In genomic region chr6:55276745-55277627, GRCh38 we compare ENCODE assay signal across 8 cellular contexts. TPM values are rescaled to one million over a fixed set of nuclear protein-coding genes. Genes with fewer than 3 reads are reported as not detected.
DNase-seq lines count a peak whose midpoint lies in the region; ATAC-seq, FAIRE-seq and TF ChIP-seq lines count a peak whose summit lies in the region.

No MANE protein-coding gene starts in this region.

- TF ChIP-seq CTCF in GM13977 (IDR thresholded peaks at IDR 0.05; ENCODE audit: extremely low read depth, insufficient read depth, missing control alignments) (peak; percentile 66), bronchial epithelial cell (IDR thresholded peaks at IDR 0.05; ENCODE audit: insufficient read depth, low read length, severe bottlenecking) (peak; percentile 64)

- H3K4me3 Mint-ChIP-seq in activated T-helper 1 cell treated with anti-CD3 and anti-CD28 coated beads, Interleukin-12 subunit alpha, Interleukin-12 subunit beta, Interleukin-2, Interleukin-4 antibody, amounts not matched to agents 30 ng/mL and 10 ng/mL and 1 ng/mL, durations not matched to agents 14 hours and 24 hours and 36 hours, result no peak overlapping the region

- in situ Hi-C loops in GM13977 (cut with MboI; ENCODE audit: low pct_unique_long_range_greater_than_20kb, low sequenced_read_pairs, unreplicated experiment), result no loop called here

- H3K36me3 Mint-ChIP-seq in activated T-helper 1 cell treated with anti-CD3 and anti-CD28 coated beads, Interleukin-12 subunit alpha, Interleukin-12 subunit beta, Interleukin-2, Interleukin-4 antibody, amounts not matched to agents 30 ng/mL and 10 ng/mL and 1 ng/mL, durations not matched to agents 14 hours and 24 hours and 36 hours (ENCODE audit: low read depth), result no peaks in the 10 kb centered on the region

- no peak overlapping the region for H2AFZ ChIP-seq in ACC112 (ENCODE audit: low read length, unreplicated experiment)

- H3K27me3 ChIP-seq in ACC112 (ENCODE audit: insufficient read depth, low read length), result peaks cover 8% of the 10 kb centered on the region; the same call in 1 of the 2 replicates
- no peaks in the 10 kb centered on the region for H3K27me3 ChIP-seq in bronchial epithelial cell (ENCODE audit: control insufficient read depth, insufficient read depth, low read length)

- peak overlapping the region; percentile 33 for H3K4me3 ChIP-seq in ACC112 (ENCODE audit: low read depth, low read length)
- no peak overlapping the region for H3K4me3 ChIP-seq in bronchial epithelial cell (ENCODE audit: low read depth, low read length)

- no peaks in the 10 kb centered on the region for H3K27me3 Mint-ChIP-seq in activated T-helper 1 cell treated with anti-CD3 and anti-CD28 coated beads, Interleukin-12 subunit alpha, Interleukin-12 subunit beta, Interleukin-2, Interleukin-4 antibody, amounts not matched to agents 30 ng/mL and 10 ng/mL and 1 ng/mL, durations not matched to agents 14 hours and 24 hours and 36 hours (ENCODE audit: insufficient read depth)

- DNase-seq in GM13977 (ENCODE audit: low spot score) (peak; percentile 22), HPDE6-E6E7 (ENCODE audit: extremely low spot score) (peak; percentile 17), NCI-H82 treated with DMSO at 0.1 percent for 48 hours (lab: John Stamatoyannopoulos, UW; ENCODE audit: unreplicated experiment) (peak; percentile 48), bronchial epithelial cell (ENCODE audit: low read depth) (peak; percentile 56), left lobe of liver (ENCODE audit: low spot score) (no peak)
- no peak for DNase-seq in activated T-helper 1 cell treated with anti-CD3 and anti-CD28 coated beads, Interleukin-12 subunit alpha, Interleukin-12 subunit beta, Interleukin-2, Interleukin-4 antibody, amounts not matched to agents 30 ng/mL and 10 ng/mL and 1 ng/mL, durations not matched to agents 14 hours and 24 hours and 36 hours (ENCODE audit: low spot score)

- FAIRE-seq in bronchial epithelial cell (lab: Jason Lieb, UNC), result no peak

- H3K27ac Mint-ChIP-seq in activated T-helper 1 cell treated with anti-CD3 and anti-CD28 coated beads, Interleukin-12 subunit alpha, Interleukin-12 subunit beta, Interleukin-2, Interleukin-4 antibody, amounts not matched to agents 30 ng/mL and 10 ng/mL and 1 ng/mL, durations not matched to agents 14 hours and 24 hours and 36 hours, result no peak overlapping the region

- no peaks in the 10 kb centered on the region for H3K79me2 ChIP-seq in ACC112 (ENCODE audit: control insufficient read depth, insufficient read depth, low read length, unreplicated experiment)

- no peaks in the 10 kb centered on the region for H3K4me1 Mint-ChIP-seq in activated T-helper 1 cell treated with anti-CD3 and anti-CD28 coated beads, Interleukin-12 subunit alpha, Interleukin-12 subunit beta, Interleukin-2, Interleukin-4 antibody, amounts not matched to agents 30 ng/mL and 10 ng/mL and 1 ng/mL, durations not matched to agents 14 hours and 24 hours and 36 hours (ENCODE audit: low read depth)

- H3K36me3 ChIP-seq in ACC112 (ENCODE audit: insufficient read depth, low read length) (no peaks in the 10 kb centered on the region), bronchial epithelial cell (ENCODE audit: control insufficient read depth, insufficient read depth, low read length) (no peaks in the 10 kb centered on the region)

- H3K4me1 ChIP-seq in ACC112 (ENCODE audit: control insufficient read depth, insufficient read depth, low read length, unreplicated experiment), result no peaks in the 10 kb centered on the region

- ATAC-seq in left lobe of liver (peak; percentile 85), HG02588 (IDR thresholded peaks at IDR 0.05; ENCODE audit: unreplicated experiment) (no peak)

- no peak overlapping the region for H3K27ac ChIP-seq in ACC112 (ENCODE audit: low read depth, low read length)

- no peaks in the 10 kb centered on the region for H3K9me3 Mint-ChIP-seq in activated T-helper 1 cell treated with anti-CD3 and anti-CD28 coated beads, Interleukin-12 subunit alpha, Interleukin-12 subunit beta, Interleukin-2, Interleukin-4 antibody, amounts not matched to agents 30 ng/mL and 10 ng/mL and 1 ng/mL, durations not matched to agents 14 hours and 24 hours and 36 hours

- intact Hi-C loops in activated T-helper 1 cell treated with anti-CD3 and anti-CD28 coated beads, Interleukin-12 subunit alpha, Interleukin-12 subunit beta, Interleukin-2, Interleukin-4 antibody, amounts not matched to agents 30 ng/mL and 10 ng/mL and 1 ng/mL, durations not matched to agents 14 hours and 24 hours and 36 hours (cut with micrococcal nuclease), result loop anchor here (5.0 to 10.0 kb wide), 2 partner anchors 188 to 1015 kb away; no protein-coding TSS in a partner anchor

RNA-seq across cellular contexts. Expression of gene GFRAL, which starts 50.3 kb away (rescaled TPM):
- total RNA-seq in bronchial epithelial cell, result not detected in 2 replicates
- not detected for total RNA-seq in left lobe of liver
- not detected in 2 replicates for total RNA-seq in activated T-helper 1 cell treated with anti-CD3 and anti-CD28 coated beads, Interleukin-12 subunit alpha, Interleukin-12 subunit beta, Interleukin-2, Interleukin-4 antibody, amounts not matched to agents 30 ng/mL and 10 ng/mL and 1 ng/mL, durations not matched to agents 14 hours and 24 hours and 36 hours

Comparison
In these comparisons a context has a peak if more than half of its experiments do, and no peak if none do; other contexts are left out.
1. DNase-seq: peak in GM13977 (single experiment), HPDE6-E6E7 (single experiment), NCI-H82 treated with DMSO at 0.1 percent for 48 hours (single experiment) and bronchial epithelial cell (single experiment); none in left lobe of liver (single experiment) and activated T-helper 1 cell treated with anti-CD3 and anti-CD28 coated beads, Interleukin-12 subunit alpha, Interleukin-12 subunit beta, Interleukin-2, Interleukin-4 antibody, amounts not matched to agents 30 ng/mL and 10 ng/mL and 1 ng/mL, durations not matched to agents 14 hours and 24 hours and 36 hours (single experiment).